In the genomic region with DNA sequence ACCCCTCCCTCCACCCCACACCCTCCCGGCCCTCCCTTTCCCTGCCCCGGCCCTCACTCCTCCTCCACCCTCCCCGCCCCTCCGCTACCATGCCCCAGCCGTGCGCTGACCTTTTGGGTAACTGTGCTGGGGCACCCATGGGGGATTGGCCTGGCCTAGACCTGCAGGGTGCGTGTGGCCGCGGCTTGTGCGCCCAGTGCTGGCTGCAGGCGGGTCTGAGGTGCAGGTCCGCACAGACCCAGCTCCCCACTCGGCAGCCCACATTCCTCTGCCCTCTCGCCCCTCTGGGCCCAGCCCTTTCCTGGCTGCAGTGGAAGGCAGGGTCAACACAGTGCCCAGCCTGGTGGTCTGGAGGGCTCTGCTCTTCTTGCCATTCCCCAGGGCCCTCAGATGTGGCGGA, we compare ENCODE assay signal across 2 cellular contexts.
TF ChIP-seq lines count a peak whose summit lies in the region.

No MANE protein-coding gene starts in this region.

TF ChIP-seq in GM23338, 12 proteins besides CTCF, POLR2A, EP300 and RAD21 (continued from another document):
- TF ChIP-seq, protein P1, sequence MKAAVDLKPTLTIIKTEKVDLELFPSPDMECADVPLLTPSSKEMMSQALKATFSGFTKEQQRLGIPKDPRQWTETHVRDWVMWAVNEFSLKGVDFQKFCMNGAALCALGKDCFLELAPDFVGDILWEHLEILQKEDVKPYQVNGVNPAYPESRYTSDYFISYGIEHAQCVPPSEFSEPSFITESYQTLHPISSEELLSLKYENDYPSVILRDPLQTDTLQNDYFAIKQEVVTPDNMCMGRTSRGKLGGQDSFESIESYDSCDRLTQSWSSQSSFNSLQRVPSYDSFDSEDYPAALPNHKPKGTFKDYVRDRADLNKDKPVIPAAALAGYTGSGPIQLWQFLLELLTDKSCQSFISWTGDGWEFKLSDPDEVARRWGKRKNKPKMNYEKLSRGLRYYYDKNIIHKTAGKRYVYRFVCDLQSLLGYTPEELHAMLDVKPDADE (IDR thresholded peaks at IDR 0.05) = no peak
- TF ChIP-seq ZNF114 (CRISPR knock-in tag; IDR thresholded peaks at IDR 0.05) (no peak), NANOG (IDR thresholded peaks at IDR 0.05; ENCODE audit: borderline replicate concordance) (no peak), POLR2AphosphoS5 (IDR thresholded peaks at IDR 0.05; ENCODE audit: low read depth) (no peak), ZNF462 (CRISPR knock-in tag; IDR thresholded peaks at IDR 0.05) (no peak), EZH2phosphoT487 (IDR thresholded peaks at IDR 0.05; ENCODE audit: unreplicated experiment) (no peak), REST (IDR thresholded peaks at IDR 0.05; ENCODE audit: unreplicated experiment) (no peak)

TF ChIP-seq in IMR-90, 13 proteins besides CTCF, POLR2A, EP300 and RAD21 (continued from another document):
- TF ChIP-seq, protein P2, sequence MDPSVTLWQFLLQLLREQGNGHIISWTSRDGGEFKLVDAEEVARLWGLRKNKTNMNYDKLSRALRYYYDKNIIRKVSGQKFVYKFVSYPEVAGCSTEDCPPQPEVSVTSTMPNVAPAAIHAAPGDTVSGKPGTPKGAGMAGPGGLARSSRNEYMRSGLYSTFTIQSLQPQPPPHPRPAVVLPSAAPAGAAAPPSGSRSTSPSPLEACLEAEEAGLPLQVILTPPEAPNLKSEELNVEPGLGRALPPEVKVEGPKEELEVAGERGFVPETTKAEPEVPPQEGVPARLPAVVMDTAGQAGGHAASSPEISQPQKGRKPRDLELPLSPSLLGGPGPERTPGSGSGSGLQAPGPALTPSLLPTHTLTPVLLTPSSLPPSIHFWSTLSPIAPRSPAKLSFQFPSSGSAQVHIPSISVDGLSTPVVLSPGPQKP (IDR thresholded peaks at IDR 0.05; ENCODE audit: borderline replicate concordance, low read depth, low read length) = no peak
- TF ChIP-seq RFX5 (IDR thresholded peaks at IDR 0.05; ENCODE audit: low read depth, low read length) = no peak
- TF ChIP-seq CEBPB (IDR thresholded peaks at IDR 0.05; ENCODE audit: low read depth, low read length) = no peak
- TF ChIP-seq MAZ (IDR thresholded peaks at IDR 0.05; ENCODE audit: borderline replicate concordance, low read depth, low read length) = no peak
- TF ChIP-seq CHD1 (IDR thresholded peaks at IDR 0.05; ENCODE audit: low read depth, low read length) = no peak
- TF ChIP-seq USF2 (IDR thresholded peaks at IDR 0.05; ENCODE audit: low read depth, low read length) = no peak
- TF ChIP-seq FOS (IDR thresholded peaks at IDR 0.05; ENCODE audit: low read depth, low read length) = no peak
- TF ChIP-seq RCOR1 (IDR thresholded peaks at IDR 0.05; ENCODE audit: insufficient replicate concordance, low read length) = no peak
- TF ChIP-seq MXI1 (IDR thresholded peaks at IDR 0.05; ENCODE audit: borderline replicate concordance, low read depth, low read length) = no peak
- TF ChIP-seq NFE2L2 (IDR thresholded peaks at IDR 0.05; ENCODE audit: low read depth, low read length) = no peak
- TF ChIP-seq MAFK (IDR thresholded peaks at IDR 0.05; ENCODE audit: low read depth, low read length) = no peak
- TF ChIP-seq BHLHE40 (IDR thresholded peaks at IDR 0.05; ENCODE audit: low read depth, low read length) = no peak
